ENCODE assay signal across 8 cellular contexts in genomic region chrX:57929373-57929772, GRCh38. TPM values are rescaled to one million over a fixed set of nuclear protein-coding genes. Genes with fewer than 3 reads are reported as not detected.
DNase-seq lines count a peak whose midpoint lies in the region; ATAC-seq, FAIRE-seq and TF ChIP-seq lines count a peak whose summit lies in the region.

No MANE protein-coding gene starts in this region.

- no peak for TF ChIP-seq POLR2A in HepG2 (IDR thresholded peaks at IDR 0.05; ENCODE audit: insufficient read depth in 1 of 2, low read depth in 2 of 2, low read length in 2 of 2)

- no peaks in the 10 kb centered on the region for H3K36me3 ChIP-seq in HepG2 (replicated peaks in 1 of 2; ENCODE audit: control insufficient read depth in 1 of 2, insufficient read depth in 2 of 2, low read length in 2 of 2)

- H3K9me3 ChIP-seq in HepG2 (ENCODE audit: low read length) = no peaks in the 10 kb centered on the region

- TF ChIP-seq EP300 in HepG2 (IDR thresholded peaks at IDR 0.05; ENCODE audit: low read depth in 2 of 2, low read length in 2 of 2) (no peak), HepG2 (CRISPR knock-in tag; IDR thresholded peaks at IDR 0.05; ENCODE audit: borderline replicate concordance) (no peak)

- peak; percentile 47 for FAIRE-seq in HepG2 (lab: Jason Lieb, UNC)

- CTCF ChIA-PET in HEK293T (lab: Yijun Ruan, JAX) (no interaction called here), HepG2 (lab: Yijun Ruan, JAX; ENCODE audit: low intra/inter-chr PET ratio, low total read pairs) (interaction anchor here (1.3 kb wide), 1 partner anchor 108 kb away, joined by 3 read pairs; no protein-coding TSS in a partner anchor)

- TF ChIP-seq CTCF in VCaP (conservative IDR thresholded peaks at IDR 0.05) (peak; percentile 79), HepG2 (CRISPR knock-in tag; IDR thresholded peaks at IDR 0.05) (peak; percentile 49)

- H2AFZ ChIP-seq in HepG2 (ENCODE audit: low read length) = no peak overlapping the region

- H3K4me3 ChIP-seq in HepG2 (replicated peaks in 1 of 3; ENCODE audit: insufficient read depth in 1 of 3, low read depth in 2 of 3, low read length in 3 of 3) = no peak overlapping the region

- no TSS peak for BruUV-seq in HepG2 (replicated peaks; lab: Mats Ljungman, UMichigan)

- DNase-seq in COLO668 (lab: John Stamatoyannopoulos, UW; ENCODE audit: unreplicated experiment) = peak; percentile 1
- peak; percentile 10 for DNase-seq in HEK293T (ENCODE audit: extremely low spot score)
- peak; percentile 2 for DNase-seq in HepG2 (ENCODE audit: low spot score)
- DNase-seq in amniotic stem cell (lab: John Stamatoyannopoulos, UW) = no peak
- no peak for DNase-seq in DMS79 (lab: John Stamatoyannopoulos, UW)
- no peak for DNase-seq in NCI-H1048 (lab: John Stamatoyannopoulos, UW)
- DNase-seq in SKM-1 treated with dmso at 0.1 percent for 144 hours (lab: John Stamatoyannopoulos, UW; ENCODE audit: unreplicated experiment) = no peak

- no peak overlapping the region for H3K9ac ChIP-seq in HepG2 (ENCODE audit: insufficient read depth, low read depth, low read length)

- in situ Hi-C loops in HepG2 (cut with HindIII; ENCODE audit: extremely low pct_ligation_motif_present, low pct_unique_long_range_greater_than_20kb) = no loop called here

- no peaks in the 10 kb centered on the region for H3K27me3 ChIP-seq in HepG2 (ENCODE audit: control insufficient read depth in 1 of 2, insufficient read depth in 2 of 2, low read length in 2 of 2)

- ATAC-seq in HepG2 = peak; percentile 45; the same call in 2 of the 3 replicates

- no peak overlapping the region for H3K4me2 ChIP-seq in HepG2 (ENCODE audit: low read depth, low read length)

- H3K4me1 ChIP-seq in HepG2 (ENCODE audit: insufficient read depth, low read length) = no peaks in the 10 kb centered on the region

- H3K27ac ChIP-seq in VCaP (no peak overlapping the region), HepG2 (ENCODE audit: extremely low read length, insufficient read depth, low read length) (no peak overlapping the region)

- POLR2A ChIA-PET in HEK293T (lab: Yijun Ruan, JAX) (no interaction called here), HepG2 (lab: Yijun Ruan, JAX) (no interaction called here)

- no peaks in the 10 kb centered on the region for H4K20me1 ChIP-seq in HepG2 (ENCODE audit: insufficient read depth, low read length)

- intact Hi-C loops in HepG2 (cut with micrococcal nuclease; ENCODE audit: unreplicated experiment) = no loop called here

- no peaks in the 10 kb centered on the region for H3K79me2 ChIP-seq in HepG2 (ENCODE audit: insufficient read depth, low read length)

- TF ChIP-seq RAD21 in HepG2 (CRISPR knock-in tag; IDR thresholded peaks at IDR 0.05) = no peak

TF ChIP-seq in HEK293T, 16 proteins besides CTCF, POLR2A, EP300 and RAD21:
- TF ChIP-seq TARDBP (IDR thresholded peaks at IDR 0.05) = no peak
- no peak for TF ChIP-seq SUZ12 (IDR thresholded peaks at IDR 0.05)
- no peak for TF ChIP-seq FOXM1 (IDR thresholded peaks at IDR 0.05; ENCODE audit: borderline replicate concordance)
- TF ChIP-seq ZNF384 (IDR thresholded peaks at IDR 0.05) = no peak
- TF ChIP-seq NFRKB (IDR thresholded peaks at IDR 0.05) = no peak
- TF ChIP-seq CTBP1 (IDR thresholded peaks at IDR 0.05; ENCODE audit: borderline replicate concordance) = no peak
- TF ChIP-seq PKNOX1 (IDR thresholded peaks at IDR 0.05) = no peak
- TF ChIP-seq LEF1 (IDR thresholded peaks at IDR 0.05; ENCODE audit: borderline replicate concordance) = no peak
- TF ChIP-seq SP1 (IDR thresholded peaks at IDR 0.05) = no peak
- no peak for TF ChIP-seq FOXK2 (IDR thresholded peaks at IDR 0.05)
- TF ChIP-seq ELF4 (IDR thresholded peaks at IDR 0.05) = no peak
- TF ChIP-seq HDGF (IDR thresholded peaks at IDR 0.05; ENCODE audit: borderline replicate concordance) = no peak
- no peak for TF ChIP-seq BHLHE40 (IDR thresholded peaks at IDR 0.05; ENCODE audit: borderline replicate concordance)
- no peak for TF ChIP-seq ARNT (IDR thresholded peaks at IDR 0.05)
- no peak for TF ChIP-seq FOXA1 (IDR thresholded peaks at IDR 0.05)
- TF ChIP-seq L3MBTL2 (conservative IDR thresholded peaks at IDR 0.05) = no peak

TF ChIP-seq in HepG2, 621 proteins besides CTCF, POLR2A, EP300 and RAD21 (continues in another document):
- no peak for TF ChIP-seq TFDP2 (CRISPR knock-in tag; IDR thresholded peaks at IDR 0.05)
- no peak for TF ChIP-seq ZBTB2 (CRISPR knock-in tag; IDR thresholded peaks at IDR 0.05; ENCODE audit: low read depth)

RNA-seq across cellular contexts. Expression of gene ZXDA, which starts 19.1 kb away (rescaled TPM):
- not detected in 2 replicates for total RNA-seq in HepG2 (2016; rRNA removed; fragmentation: Illumina TruSeq; extraction: Trizol)
- not detected in 2 replicates for total RNA-seq in HepG2 (2016; cell fraction: cytosol; rRNA removed; fragmentation: Illumina TruSeq; extraction: Trizol; ENCODE audit: low read depth)
- not detected in 2 replicates for total RNA-seq in HepG2 (2016; cell fraction: insoluble cytoplasmic fraction; rRNA removed; fragmentation: Illumina TruSeq; extraction: Trizol)
- not detected in 2 replicates for total RNA-seq in HepG2 (2016; cell fraction: membrane; rRNA removed; fragmentation: Illumina TruSeq; extraction: Trizol)
- not detected in 2 replicates for total RNA-seq in HepG2 (2016; cell fraction: nucleus; rRNA removed; fragmentation: Illumina TruSeq; extraction: Trizol)
- polyA plus RNA-seq in HepG2 (2011; rRNA removed) = not detected in 2 replicates
- polyA plus RNA-seq in HepG2 (2011; cell fraction: cytosol; rRNA removed) = 0.01 TPM in 1 of 2 replicates, not detected in the other
- not detected in 2 replicates for polyA plus RNA-seq in HepG2 (2011; cell fraction: nucleus; rRNA removed)
- polyA plus RNA-seq in HepG2 (2012) = not detected in 2 replicates
- not detected in 2 replicates for polyA plus RNA-seq in HepG2 (2016; cell fraction: cytosol; fragmentation: Illumina TruSeq; extraction: Trizol; ENCODE audit: low read depth)
- not detected in 2 replicates for polyA plus RNA-seq in HepG2 (2016; cell fraction: insoluble cytoplasmic fraction; fragmentation: Illumina TruSeq; extraction: Trizol; ENCODE audit: low read depth)
- polyA plus RNA-seq in HepG2 (2016; cell fraction: membrane; fragmentation: Illumina TruSeq; extraction: Trizol; ENCODE audit: low read depth) = not detected in 2 replicates
- polyA plus RNA-seq in HepG2 (2016; cell fraction: nucleus; fragmentation: Illumina TruSeq; extraction: Trizol; ENCODE audit: insufficient read depth, low read depth) = not detected in 2 replicates
- polyA minus RNA-seq in HepG2 (2011; rRNA and poly(A)+ RNA removed; ENCODE audit: low replicate concordance) = 7.9 TPM in 1 of 2 replicates, not detected in the other
- not detected in 2 replicates for polyA minus RNA-seq in HepG2 (2011; cell fraction: cytosol; rRNA and poly(A)+ RNA removed)
- not detected in 2 replicates for polyA minus RNA-seq in HepG2 (2011; cell fraction: nucleus; rRNA and poly(A)+ RNA removed)

Comparison
In these comparisons a context has a peak if more than half of its experiments do, and no peak if none do; other contexts are left out.
1. DNase-seq: peak in COLO668 (single experiment), HEK293T (single experiment) and HepG2 (single experiment); none in amniotic stem cell (single experiment), DMS79 (single experiment), NCI-H1048 (single experiment) and SKM-1 treated with dmso at 0.1 percent for 144 hours (single experiment).